ENCODE assay signal across 32 cellular contexts in the genomic region with DNA sequence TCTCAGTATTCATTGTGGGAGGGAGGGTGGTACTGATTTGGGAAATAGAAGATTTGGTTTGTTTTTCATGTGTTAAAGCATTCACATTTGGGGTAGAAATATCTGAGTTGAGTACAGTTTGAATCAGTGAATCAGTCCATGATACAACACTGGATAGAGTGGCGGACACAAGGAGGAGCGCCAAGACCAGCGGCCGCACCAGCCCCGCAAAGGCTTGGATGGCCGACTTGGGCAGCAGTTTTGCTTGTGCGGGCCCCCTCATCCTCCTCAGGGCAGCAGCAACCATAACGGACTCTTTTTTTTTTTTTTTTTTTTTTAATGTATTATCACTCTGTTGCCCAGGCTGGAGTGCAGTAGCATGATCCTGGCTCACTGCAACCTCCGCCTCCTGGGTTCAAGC.
"Had no signal": no experiment of that assay in that cellular context is flagged by ENCODE, and none has a peak within 500 bp of the region (broad histone marks: within the 10 kb centered on the region; RNA-seq: fewer than 3 reads in every experiment).

No MANE protein-coding gene starts in this region.

- H3K27ac ChIP-seq: adrenal gland, ascending aorta, body of pancreas, brain microvascular endothelial cell, breast epithelium, cardiac muscle cell had no signal

- H3K27me3 ChIP-seq: adrenal gland, ascending aorta, body of pancreas, brain microvascular endothelial cell, breast epithelium, cardiac muscle cell had no signal

- H3K4me3 ChIP-seq: adrenal gland, ascending aorta, body of pancreas, breast epithelium, cardiac muscle cell had no signal

- ATAC-seq: activated naive CD4-positive, alpha-beta T cell treated with anti-CD3 and anti-CD28 coated beads, Interleukin-2, amount 50 U/mL, for 72 hours; activated naive CD8-positive, alpha-beta T cell treated with anti-CD3 and anti-CD28 coated beads, Interleukin-2, amount 50 U/mL, for 24 hours; activated T-cell treated with anti-CD3 and anti-CD28 coated beads, Interleukin-2, amount 50 U/mL, for 4 hours; activated T-cell treated with anti-CD3 and anti-CD28 coated beads, Interleukin-2, amount 50 U/mL, for 72 hours; activated T-helper 17 cell treated with anti-CD3 and anti-CD28 coated beads, Interleukin-2, amount 50 U/mL, for 72 hours; body of pancreas had no signal

- H3K9me3 ChIP-seq: adrenal gland, ascending aorta, body of pancreas, breast epithelium had no signal

- FAIRE-seq: astrocyte had no signal

- H3K4me1 ChIP-seq: adrenal gland, ascending aorta, body of pancreas, breast epithelium had no signal

- DNase-seq: activated effector memory CD4-positive, alpha-beta T cell treated with anti-CD3 and anti-CD28 coated beads, Interleukin-2, amount 50 U/mL, for 16 hours; activated effector memory CD4-positive, alpha-beta T cell treated with Interleukin-2 at 50 U/mL for 16 hours; activated gamma-delta T cell; activated gamma-delta T cell treated with Interleukin-2 at 50 U/mL for 16 hours; activated naive CD4-positive, alpha-beta T cell; activated naive CD4-positive, alpha-beta T cell treated with anti-CD3 and anti-CD28 coated beads for 36 hours; activated naive CD4-positive, alpha-beta T cell treated with anti-CD3 and anti-CD28 coated beads, Interleukin-2, amount 10 ng/mL, durations not matched to agents 7 days and 5 days; activated naive CD4-positive, alpha-beta T cell treated with anti-CD3 and anti-CD28 coated beads, Interleukin-2, amount 50 U/mL, for 16 hours; activated naive CD4-positive, alpha-beta T cell treated with Interleukin-2 at 50 U/mL for 16 hours; activated naive CD8-positive, alpha-beta T cell treated with anti-CD3 and anti-CD28 coated beads for 36 hours; activated naive CD8-positive, alpha-beta T cell treated with anti-CD3 and anti-CD28 coated beads, Interleukin-2, amount 10 ng/mL, durations not matched to agents 7 days and 5 days; activated naive CD8-positive, alpha-beta T cell treated with anti-CD3 and anti-CD28 coated beads, Interleukin-2, amount 50 U/mL, for 24 hours; activated T-cell treated with anti-CD3 and anti-CD28 coated beads, Interleukin-2, amount 50 U/mL, for 24 hours; activated T-cell treated with anti-CD3 and anti-CD28 coated beads, Interleukin-2, amount 50 U/mL, for 4 hours; activated T-cell treated with anti-CD3 and anti-CD28 coated beads, Interleukin-2, amount 50 U/mL, for 48 hours; activated T-cell treated with anti-CD3 and anti-CD28 coated beads, Interleukin-2, amount 50 U/mL, for 72 hours; adrenal gland; amniotic stem cell; amygdala; anterior cingulate cortex; aorta; body of pancreas; brain microvascular endothelial cell; caudate nucleus; central memory CD4-positive, alpha-beta T cell; cerebellar nuclear complex had no signal

- H3K36me3 ChIP-seq: adrenal gland, ascending aorta, brain microvascular endothelial cell, breast epithelium, cardiac muscle cell had no signal
